Comparison of ENCODE assay signal across 9 cellular contexts in genomic region chr5:6006838-6007314, GRCh38.
"Had no signal": no experiment of that assay in that cellular context is flagged by ENCODE, and none has a peak within 500 bp of the region (broad histone marks: within the 10 kb centered on the region; RNA-seq: fewer than 3 reads in every experiment).

No MANE protein-coding gene starts in this region.

- H3K36me3 Mint-ChIP-seq: IgD-negative memory B cell had no signal

- H3K4me3 Mint-ChIP-seq: GM23338, HFFc6, IgD-negative memory B cell had no signal

- H2AFZ ChIP-seq: GM23338 had no signal

- H3K9ac ChIP-seq: KMS-11 had no signal

- H3K4me3 ChIP-seq: GM23338, HAP-1 had no signal

- H3K27ac ChIP-seq: KMS-11 had no signal

- H3K4me1 ChIP-seq: HAP-1 had no signal

- H3K4me2 ChIP-seq: GM23338, KMS-11 had no signal

- H3K36me3 ChIP-seq: HAP-1 had no signal

- H3K4me1 Mint-ChIP-seq: GM23338 had no signal

- H3K9me3 ChIP-seq: HAP-1 had no signal

- ATAC-seq: GM23338, HCT116, HepG2 had no signal

- DNase-seq: H7, HFFc6, KBM-7 had no signal

- FAIRE-seq: HepG2 had no signal

- H3K27ac Mint-ChIP-seq: GM23338, HFFc6, IgD-negative memory B cell had no signal
